11 cellular contexts compared by ENCODE assay signal in the genomic region with DNA sequence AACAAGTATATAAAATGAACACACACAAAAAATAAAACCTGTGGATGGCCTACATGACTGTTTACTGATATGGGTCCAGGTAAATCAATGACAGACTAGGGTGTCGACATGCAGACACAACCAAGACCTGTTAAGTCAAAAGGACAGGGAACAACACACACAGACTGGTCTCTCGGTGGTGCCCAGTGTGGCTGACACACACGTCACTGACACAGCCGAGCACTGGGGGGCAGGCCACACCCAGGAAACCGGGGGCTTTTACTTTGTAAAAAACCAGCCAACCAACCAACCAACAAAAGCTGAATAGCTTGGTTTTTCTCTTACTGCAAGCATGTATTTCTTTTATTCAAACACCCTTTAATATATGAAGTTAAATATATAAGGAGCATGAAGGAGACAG. TPM values are rescaled to one million over a fixed set of nuclear protein-coding genes. Genes with fewer than 3 reads are reported as not detected.
DNase-seq lines count a peak whose midpoint lies in the region; TF ChIP-seq lines count a peak whose summit lies in the region.
"Had no signal": no experiment of that assay in that cellular context is flagged by ENCODE, and none has a peak within 500 bp of the region (broad histone marks: within the 10 kb centered on the region; RNA-seq: fewer than 3 reads in every experiment).

No MANE protein-coding gene starts in this region.

- H3K4me3 Mint-ChIP-seq in chondrocyte (ENCODE audit: unreplicated experiment) (no peak overlapping the region), glutamatergic neuron (ENCODE audit: unreplicated experiment) (no peak overlapping the region)

- H3K36me3 Mint-ChIP-seq in chondrocyte (ENCODE audit: low read depth) (no peaks in the 10 kb centered on the region), glutamatergic neuron (ENCODE audit: unreplicated experiment) (no peaks in the 10 kb centered on the region)
- H3K36me3 Mint-ChIP-seq: activated naive CD8-positive, alpha-beta T cell had no signal

- TF ChIP-seq CTCF in chondrocyte (IDR thresholded peaks at IDR 0.05): no peak
- no peak for TF ChIP-seq CTCF in glutamatergic neuron (IDR thresholded peaks at IDR 0.05; ENCODE audit: partially characterized antibody, unreplicated experiment)

- H3K9me3 Mint-ChIP-seq in chondrocyte (ENCODE audit: low read depth) (no peaks in the 10 kb centered on the region), glutamatergic neuron (ENCODE audit: unreplicated experiment) (peaks cover 1% of the 10 kb centered on the region)

- peak; percentile 25 for DNase-seq in NCI-H82 (lab: John Stamatoyannopoulos, UW)
- no peak for DNase-seq in NCI-H82 treated with DMSO at 0.1 percent for 48 hours (lab: John Stamatoyannopoulos, UW; ENCODE audit: unreplicated experiment)
- peak; percentile 19 for DNase-seq in UCSD-AML1 (lab: John Stamatoyannopoulos, UW; ENCODE audit: unreplicated experiment)
- DNase-seq in chondrocyte (ENCODE audit: low spot score): peak; percentile 41
- peak; percentile 54 for DNase-seq in stimulated activated CD8-positive, alpha-beta memory T cell treated with anti-CD3 and anti-CD28 coated beads, Interleukin-4, amount 100 ng/mL, for 48 hours
- no peak for DNase-seq in glutamatergic neuron
- no peak for DNase-seq in DMS79 treated with DMSO at 0.1 percent for 48 hours (lab: John Stamatoyannopoulos, UW)
- no peak for DNase-seq in activated CD4-positive, CD25-positive, alpha-beta regulatory T cell treated with anti-CD3 and anti-CD28 coated beads, Interleukin-2, amount 50 U/mL, for 72 hours

- no peaks in the 10 kb centered on the region for H3K4me1 Mint-ChIP-seq in chondrocyte (ENCODE audit: low read depth)
- H3K4me1 Mint-ChIP-seq in glutamatergic neuron (ENCODE audit: low read depth, unreplicated experiment): peaks cover 15% of the 10 kb centered on the region

- H3K27me3 Mint-ChIP-seq in chondrocyte (ENCODE audit: low read depth) (peaks cover 54% of the 10 kb centered on the region), glutamatergic neuron (ENCODE audit: unreplicated experiment) (peaks cover 11% of the 10 kb centered on the region)

- H3K27ac Mint-ChIP-seq in chondrocyte (ENCODE audit: unreplicated experiment): no peak overlapping the region
- H3K27ac Mint-ChIP-seq in glutamatergic neuron (ENCODE audit: unreplicated experiment): no peak overlapping the region
- H3K27ac Mint-ChIP-seq: activated naive CD8-positive, alpha-beta T cell had no signal

RNA-seq across cellular contexts. Expression of gene FAM163B, which starts 5.0 kb away (rescaled TPM):
- not detected in 3 replicates for total RNA-seq in chondrocyte
- 0.51 TPM for total RNA-seq in glutamatergic neuron (ENCODE audit: unreplicated experiment)
- total RNA-seq: esophagus muscularis mucosa, skeletal muscle tissue had no signal

RNA-seq across cellular contexts. Expression of gene DBH, which starts 31.9 kb away (rescaled TPM):
- total RNA-seq in chondrocyte (not detected in 3 replicates), glutamatergic neuron (ENCODE audit: unreplicated experiment) (1.8 TPM)
- total RNA-seq: skeletal muscle tissue had no signal

Comparison
In these comparisons a context has a peak if more than half of its experiments do, and no peak if none do; other contexts are left out.
1. DNase-seq: peak in NCI-H82 (single experiment), UCSD-AML1 (single experiment), chondrocyte (single experiment) and stimulated activated CD8-positive, alpha-beta memory T cell treated with anti-CD3 and anti-CD28 coated beads, Interleukin-4, amount 100 ng/mL, for 48 hours (single experiment); none in NCI-H82 treated with DMSO at 0.1 percent for 48 hours (single experiment), glutamatergic neuron (single experiment), DMS79 treated with DMSO at 0.1 percent for 48 hours (single experiment) and activated CD4-positive, CD25-positive, alpha-beta regulatory T cell treated with anti-CD3 and anti-CD28 coated beads, Interleukin-2, amount 50 U/mL, for 72 hours (single experiment).